In genomic region chr6:53618219-53618618, GRCh38 we compare ENCODE assay signal across 20 cellular contexts. TPM values are rescaled to one million over a fixed set of nuclear protein-coding genes. Genes with fewer than 3 reads are reported as not detected.
DNase-seq lines count a peak whose midpoint lies in the region; ATAC-seq, FAIRE-seq and TF ChIP-seq lines count a peak whose summit lies in the region.
"Had no signal": no experiment of that assay in that cellular context is flagged by ENCODE, and none has a peak within 500 bp of the region (broad histone marks: within the 10 kb centered on the region; RNA-seq: fewer than 3 reads in every experiment).

No MANE protein-coding gene starts in this region.

- ATAC-seq in HG02870 (IDR thresholded peaks at IDR 0.05; ENCODE audit: unreplicated experiment) = peak; percentile 65
- no peak for ATAC-seq in HepG2
- no peak for ATAC-seq in activated naive CD4-positive, alpha-beta T cell treated with anti-CD3 and anti-CD28 coated beads, Interleukin-2, amount 50 U/mL, for 72 hours
- no peak for ATAC-seq in omental fat pad (ENCODE audit: low FRiP score)
- no peak for ATAC-seq in HG02840 (IDR thresholded peaks at IDR 0.05; ENCODE audit: low FRiP score, unreplicated experiment)
- ATAC-seq: CD8-positive, alpha-beta T cell had no signal

- dilution Hi-C loops in mammary epithelial cell (cut with HindIII; ENCODE audit: low sequenced_read_pairs) = no loop called here

- no peak for FAIRE-seq in HepG2 (lab: Jason Lieb, UNC)
- FAIRE-seq: D721Med had no signal

- no peak for TF ChIP-seq RAD21 in HepG2 (CRISPR knock-in tag; IDR thresholded peaks at IDR 0.05)

- in situ Hi-C loops in mammary epithelial cell (cut with MboI; ENCODE audit: low sequenced_read_pairs in 2 of 2) = loop anchor here (5.0 to 10.0 kb wide), 2 partner anchors 71 to 73 kb away; partner anchors contain the start of gene GCLC (in 2 of the 2)
- in situ Hi-C loops in HepG2 (cut with HindIII; ENCODE audit: extremely low pct_ligation_motif_present, low pct_unique_long_range_greater_than_20kb) = no loop called here

- peak overlapping the region; percentile 65 for H3K27ac Mint-ChIP-seq in MCF 10A (ENCODE audit: low read depth, unreplicated experiment)
- H3K27ac Mint-ChIP-seq in activated naive CD4-positive, alpha-beta T cell treated with anti-CD3 and anti-CD28 coated beads, Interleukin-2, amount 50 U/mL, for 72 hours = no peak overlapping the region
- H3K27ac Mint-ChIP-seq: CD8-positive, alpha-beta T cell; H9 had no signal

- H3K79me2 ChIP-seq in mammary epithelial cell (ENCODE audit: insufficient read depth, low read length) (no peaks in the 10 kb centered on the region), HepG2 (ENCODE audit: insufficient read depth, low read length) (no peaks in the 10 kb centered on the region)

- H3K4me3 ChIP-seq in mammary epithelial cell (replicated peaks in 1 of 3; ENCODE audit: insufficient read depth in 1 of 3, low read depth in 2 of 3, low read length in 3 of 3) (no peak overlapping the region), HepG2 (replicated peaks in 1 of 3; ENCODE audit: insufficient read depth in 1 of 3, low read depth in 2 of 3, low read length in 3 of 3) (no peak overlapping the region)

- H3K27me3 ChIP-seq in mammary epithelial cell (ENCODE audit: insufficient read depth, low read length) = no peaks in the 10 kb centered on the region
- no peaks in the 10 kb centered on the region for H3K27me3 ChIP-seq in HepG2 (ENCODE audit: control insufficient read depth in 1 of 2, insufficient read depth in 2 of 2, low read length in 2 of 2)

- POLR2A ChIA-PET in MCF 10A (lab: Yijun Ruan, JAX) (interaction anchor here (0.6 to 6.2 kb wide), 5 partner anchors 11 to 1193 kb away, joined by 3 to 83 read pairs (median 3); no protein-coding TSS in a partner anchor), HepG2 (lab: Yijun Ruan, JAX) (no interaction called here)

- WGBS in mammary epithelial cell (ENCODE audit: low coverage, missing lambda C conversion rate) = 100% methylated on average over 2 of the region's 2 CpGs
- WGBS in HepG2 (ENCODE audit: low lambda C conversion rate) = 95% methylated on average over 2 of the region's 2 CpGs

- peaks cover 50% of the 10 kb centered on the region for H3K4me1 Mint-ChIP-seq in MCF 10A (ENCODE audit: insufficient read depth, unreplicated experiment)

- H3K36me3 Mint-ChIP-seq in MCF 10A (ENCODE audit: insufficient read depth, unreplicated experiment) = no peaks in the 10 kb centered on the region
- H3K36me3 Mint-ChIP-seq in activated naive CD4-positive, alpha-beta T cell treated with anti-CD3 and anti-CD28 coated beads, Interleukin-2, amount 50 U/mL, for 72 hours = no peaks in the 10 kb centered on the region
- H3K36me3 Mint-ChIP-seq: CD8-positive, alpha-beta T cell had no signal

- BruUV-seq in MCF 10A (replicated peaks; lab: Mats Ljungman, UMichigan) (no TSS peak), mammary epithelial cell (replicated peaks; lab: Mats Ljungman, UMichigan) (no TSS peak), HepG2 (replicated peaks; lab: Mats Ljungman, UMichigan) (no TSS peak)

- H3K4me2 ChIP-seq in mammary epithelial cell (ENCODE audit: insufficient read depth, low read depth, low read length) = no peak overlapping the region
- no peak overlapping the region for H3K4me2 ChIP-seq in HepG2 (ENCODE audit: low read depth, low read length)

- DNase-seq in MCF 10A (ENCODE audit: unreplicated experiment) = no peak
- no peak for DNase-seq in mammary epithelial cell
- DNase-seq in HepG2 (ENCODE audit: low spot score) = no peak
- DNase-seq in SKM-1 (lab: John Stamatoyannopoulos, UW; ENCODE audit: unreplicated experiment) = no peak
- no peak for DNase-seq in activated naive CD4-positive, alpha-beta T cell treated with anti-CD3 and anti-CD28 coated beads, Interleukin-2, amount 50 U/mL, for 72 hours (ENCODE audit: low spot score in 2 of 2)
- DNase-seq in omental fat pad (ENCODE audit: low spot score) = no peak
- DNase-seq: 8988T; CD8-positive, alpha-beta T cell; DMS79 treated with DMSO at 0.1 percent for 48 hours; H9; KBM-7; MV-4-11; NCI-H187; NCI-H2107; NK-92 treated with Interleukin-12 subunit alpha and Interleukin-12 subunit beta, amount 100 ng/mL, for 24 hours; Right ventricle myocardium superior had no signal

- no peak for TF ChIP-seq POLR2A in HepG2 (IDR thresholded peaks at IDR 0.05; ENCODE audit: insufficient read depth in 1 of 2, low read depth in 2 of 2, low read length in 2 of 2)

- H3K27ac ChIP-seq in mammary epithelial cell (ENCODE audit: insufficient read depth, low read depth, low read length) = no peak overlapping the region
- H3K27ac ChIP-seq in HepG2 (ENCODE audit: extremely low read length, insufficient read depth, low read length) = peak overlapping the region; percentile 97

- no peak for TF ChIP-seq EP300 in HepG2 (IDR thresholded peaks at IDR 0.05; ENCODE audit: low read depth in 2 of 2, low read length in 2 of 2)
- no peak for TF ChIP-seq EP300 in HepG2 (CRISPR knock-in tag; IDR thresholded peaks at IDR 0.05; ENCODE audit: borderline replicate concordance)

- H2AFZ ChIP-seq in mammary epithelial cell (ENCODE audit: low read depth, low read length) (no peak overlapping the region), HepG2 (ENCODE audit: low read length) (no peak overlapping the region)

- peaks cover 35% of the 10 kb centered on the region for H3K4me1 ChIP-seq in mammary epithelial cell (ENCODE audit: insufficient read depth, low read length)
- peaks cover 53% of the 10 kb centered on the region for H3K4me1 ChIP-seq in HepG2 (ENCODE audit: insufficient read depth, low read length)

- no peak overlapping the region for H3K4me3 Mint-ChIP-seq in MCF 10A (ENCODE audit: unreplicated experiment)
- H3K4me3 Mint-ChIP-seq: CD8-positive, alpha-beta T cell; H9 had no signal

- H3K36me3 ChIP-seq in mammary epithelial cell (ENCODE audit: insufficient read depth, low read length) (no peaks in the 10 kb centered on the region), HepG2 (replicated peaks in 1 of 2; ENCODE audit: control insufficient read depth in 1 of 2, insufficient read depth in 2 of 2, low read length in 2 of 2) (peaks cover 0 to 1% of the 10 kb centered on the region in 2 experiments; a peak in 1 of 5 replicates)

- H3K9me3 ChIP-seq in mammary epithelial cell (replicated peaks; ENCODE audit: insufficient read depth, low read length) (no peaks in the 10 kb centered on the region), HepG2 (ENCODE audit: low read length) (no peaks in the 10 kb centered on the region)

- H4K20me1 ChIP-seq in mammary epithelial cell (ENCODE audit: insufficient read depth, low read length) = no peaks in the 10 kb centered on the region
- no peaks in the 10 kb centered on the region for H4K20me1 ChIP-seq in HepG2 (ENCODE audit: insufficient read depth, low read length)

- H3K9me3 Mint-ChIP-seq in MCF 10A (ENCODE audit: unreplicated experiment) = no peaks in the 10 kb centered on the region
- H3K9me3 Mint-ChIP-seq in activated naive CD4-positive, alpha-beta T cell treated with anti-CD3 and anti-CD28 coated beads, Interleukin-2, amount 50 U/mL, for 72 hours = no peaks in the 10 kb centered on the region
- H3K9me3 Mint-ChIP-seq: CD8-positive, alpha-beta T cell; H9 had no signal

- H3K9ac ChIP-seq in mammary epithelial cell (ENCODE audit: insufficient read depth, low read length) (no peak overlapping the region), HepG2 (ENCODE audit: insufficient read depth, low read depth, low read length) (no peak overlapping the region)

- CTCF ChIA-PET in MCF 10A (lab: Yijun Ruan, JAX) = interaction anchor here (0.7 to 1.6 kb wide), 2 partner anchors 33 to 72 kb away, joined by 3 to 4 read pairs; no protein-coding TSS in a partner anchor
- CTCF ChIA-PET in mammary epithelial cell (lab: Charles Lee; ENCODE audit: low non-redundant PET) = no interaction called here
- CTCF ChIA-PET in HepG2 (lab: Yijun Ruan, JAX; ENCODE audit: low intra/inter-chr PET ratio, low total read pairs) = no interaction called here

- TF ChIP-seq CTCF in MCF 10A (IDR thresholded peaks at IDR 0.05; ENCODE audit: unreplicated experiment) (no peak), mammary epithelial cell (conservative IDR thresholded peaks at IDR 0.05 in 1 of 2, IDR thresholded peaks at IDR 0.05 in 1 of 2; ENCODE audit: extremely low read depth in 1 of 2, insufficient read depth in 1 of 2, low read depth in 1 of 2, low read length in 2 of 2) (no peak), HepG2 (CRISPR knock-in tag; IDR thresholded peaks at IDR 0.05) (no peak), omental fat pad (IDR thresholded peaks at IDR 0.05) (no peak)

- H3K27me3 Mint-ChIP-seq in MCF 10A (ENCODE audit: insufficient read depth, unreplicated experiment) = no peaks in the 10 kb centered on the region

- intact Hi-C loops in MCF 10A (cut with micrococcal nuclease) = no loop called here
- intact Hi-C loops in mammary epithelial cell (cut with micrococcal nuclease) = no loop called here
- intact Hi-C loops in HepG2 (cut with micrococcal nuclease; ENCODE audit: unreplicated experiment) = loop anchor here (5.0 kb wide), 1 partner anchor 179 kb away; the partner anchor contains the start of gene LRRC1

RNA-seq across cellular contexts. Expression of gene KLHL31, which starts 47.3 kb away (rescaled TPM):
- total RNA-seq in MCF 10A (2022) (0.37 and 0.54 TPM in 2 replicates), mammary epithelial cell (under 1 TPM; 0.28 to 0.33 TPM), HepG2 (2016; rRNA removed; fragmentation: Illumina TruSeq; extraction: Trizol) (0.14 and 0.31 TPM in 2 replicates), omental fat pad (10 to 100 TPM in 3 of 4 donors, 1 to 10 TPM in 1; 9.5 to 23.8 (median 14.4) TPM)
- polyA plus RNA-seq in mammary epithelial cell (0.06 TPM), HepG2 (2011; rRNA removed) (0.13 and 0.22 TPM in 2 replicates)
- polyA minus RNA-seq in mammary epithelial cell = not detected
- total RNA-seq in HepG2 (2016; cell fraction: cytosol; rRNA removed; fragmentation: Illumina TruSeq; extraction: Trizol; ENCODE audit: low read depth) = 0.09 and 0.10 TPM in 2 replicates
- 0.16 and 0.39 TPM in 2 replicates for total RNA-seq in HepG2 (2016; cell fraction: insoluble cytoplasmic fraction; rRNA removed; fragmentation: Illumina TruSeq; extraction: Trizol)
- total RNA-seq in HepG2 (2016; cell fraction: membrane; rRNA removed; fragmentation: Illumina TruSeq; extraction: Trizol) = 0.12 and 0.21 TPM in 2 replicates
- 1.1 and 1.2 TPM in 2 replicates for total RNA-seq in HepG2 (2016; cell fraction: nucleus; rRNA removed; fragmentation: Illumina TruSeq; extraction: Trizol)
- polyA plus RNA-seq in HepG2 (2011; cell fraction: cytosol; rRNA removed) = 0.05 and 0.10 TPM in 2 replicates
- 1.2 and 1.5 TPM in 2 replicates for polyA plus RNA-seq in HepG2 (2011; cell fraction: nucleus; rRNA removed)
- polyA plus RNA-seq in HepG2 (2012) = 0.63 and 1.1 TPM in 2 replicates
- 0.03 TPM in 2 replicates for polyA plus RNA-seq in HepG2 (2016; cell fraction: cytosol; fragmentation: Illumina TruSeq; extraction: Trizol; ENCODE audit: low read depth)
- polyA plus RNA-seq in HepG2 (2016; cell fraction: insoluble cytoplasmic fraction; fragmentation: Illumina TruSeq; extraction: Trizol; ENCODE audit: low read depth) = 0.10 and 0.11 TPM in 2 replicates
- 0.09 and 0.15 TPM in 2 replicates for polyA plus RNA-seq in HepG2 (2016; cell fraction: membrane; fragmentation: Illumina TruSeq; extraction: Trizol; ENCODE audit: low read depth)
- polyA plus RNA-seq in HepG2 (2016; cell fraction: nucleus; fragmentation: Illumina TruSeq; extraction: Trizol; ENCODE audit: insufficient read depth, low read depth) = 0.93 and 0.99 TPM in 2 replicates
- 0.07 and 0.28 TPM in 2 replicates for polyA minus RNA-seq in HepG2 (2011; rRNA and poly(A)+ RNA removed; ENCODE audit: low replicate concordance)
- 0.35 TPM in 1 of 2 replicates, not detected in the other for polyA minus RNA-seq in HepG2 (2011; cell fraction: cytosol; rRNA and poly(A)+ RNA removed)
- 0.99 and 1.5 TPM in 2 replicates for polyA minus RNA-seq in HepG2 (2011; cell fraction: nucleus; rRNA and poly(A)+ RNA removed)
- under 1 TPM; 0.07 to 0.18 TPM for total RNA-seq in activated naive CD4-positive, alpha-beta T cell treated with anti-CD3 and anti-CD28 coated beads, Interleukin-2, amount 50 U/mL, for 72 hours
- total RNA-seq: OCI-LY7 had no signal
